ENCODE assay signal across 8 cellular contexts in the genomic region with DNA sequence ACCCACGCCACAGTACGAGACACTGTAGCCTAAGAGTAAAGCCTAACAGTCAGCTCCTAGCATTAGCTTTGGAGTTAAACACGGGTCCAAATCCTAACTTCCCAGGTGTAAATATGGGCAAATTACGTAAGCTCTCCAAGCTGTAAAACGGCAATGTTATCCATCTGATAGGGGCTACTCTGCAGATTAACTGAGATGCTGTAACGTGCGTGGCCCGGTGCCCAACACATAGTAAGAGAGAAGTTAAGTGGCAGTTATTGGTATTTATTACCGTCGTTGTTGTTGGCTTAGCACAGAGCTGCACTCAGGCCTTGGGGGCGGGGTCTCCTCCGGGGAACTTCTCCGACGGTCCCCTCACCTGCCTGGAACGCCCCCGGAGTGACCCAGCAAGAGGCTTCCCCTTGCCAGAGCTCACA. TPM values are rescaled to one million over a fixed set of nuclear protein-coding genes. Genes with fewer than 3 reads are reported as not detected.
DNase-seq lines count a peak whose midpoint lies in the region; ATAC-seq, FAIRE-seq and TF ChIP-seq lines count a peak whose summit lies in the region.

No MANE protein-coding gene starts in this region.

- H3K4me1 ChIP-seq in right atrium auricular region (peaks cover 0 to 52% of the 10 kb centered on the region in 2 donors), K562 (replicated peaks in 1 of 2; ENCODE audit: control insufficient read depth in 2 of 2, insufficient read depth in 2 of 2, low read length in 2 of 2) (peaks cover 28 to 34% of the 10 kb centered on the region in 2 experiments), mesenchymal stem cell (ENCODE audit: control insufficient read depth, insufficient read depth, low read depth, low read length) (peaks cover 18% of the 10 kb centered on the region), vagina (peaks cover 50% of the 10 kb centered on the region)

- peak overlapping the region; percentile 81 to 90 for H3K4me3 ChIP-seq in right atrium auricular region
- H3K4me3 ChIP-seq in K562: peak overlapping the region; percentile 69
- peak overlapping the region; percentile 80 to 99 for H3K4me3 ChIP-seq in mesenchymal stem cell (ENCODE audit: insufficient read depth in 1 of 2, low read depth in 1 of 2, low read length in 2 of 2)
- H3K4me3 ChIP-seq in vagina: peak overlapping the region; percentile 74 to 96

- H3K4ac ChIP-seq in mesenchymal stem cell (ENCODE audit: low read depth in 1 of 2, low read length in 2 of 2): peak overlapping the region; percentile 47 to 92

- TF ChIP-seq CTCF in right atrium auricular region (IDR thresholded peaks at IDR 0.05): no peak
- TF ChIP-seq CTCF in K562 (IDR thresholded peaks at IDR 0.05 in 2 of 3, conservative IDR thresholded peaks at IDR 0.05 in 1 of 3; ENCODE audit: insufficient read depth in 2 of 3, low read depth in 1 of 3, low read length in 3 of 3): no peak
- TF ChIP-seq CTCF in vagina (IDR thresholded peaks at IDR 0.05): no peak

- peak overlapping the region; percentile 46 to 90 for H3K18ac ChIP-seq in mesenchymal stem cell (ENCODE audit: low read depth in 1 of 2, low read length in 2 of 2)

- no peak for ATAC-seq in left cardiac atrium
- no peak for ATAC-seq in K562
- ATAC-seq in GM21576 (IDR thresholded peaks at IDR 0.05; ENCODE audit: unreplicated experiment): no peak
- no peak for ATAC-seq in HG02884 (IDR thresholded peaks at IDR 0.05; ENCODE audit: unreplicated experiment)

- CTCF ChIA-PET in K562 (lab: Yijun Ruan, JAX; ENCODE audit: low intra/inter-chr PET ratio): interaction anchor here (0.5 to 3.4 kb wide), 10 partner anchors 13 to 272 kb away, joined by 3 to 50 read pairs (median 4); no protein-coding TSS in a partner anchor

- no peak overlapping the region for H3K23ac ChIP-seq in mesenchymal stem cell (ENCODE audit: low read length in 2 of 2)

- no peak for DNase-seq in right atrium auricular region (ENCODE audit: low spot score)
- no peak for DNase-seq in left cardiac atrium
- DNase-seq in K562 (ENCODE audit: extremely low read depth in 1 of 4, low spot score in 3 of 4): no peak
- DNase-seq in mesenchymal stem cell: no peak
- DNase-seq in vagina (ENCODE audit: extremely low spot score in 2 of 2): no peak
- DNase-seq in stimulated activated CD8-positive, alpha-beta memory T cell treated with anti-CD3 and anti-CD28 coated beads, Interleukin-4, amount 100 ng/mL, for 48 hours: no peak

- peaks cover 39% of the 10 kb centered on the region for H3K79me2 ChIP-seq in K562 (ENCODE audit: control insufficient read depth, insufficient read depth, low read length)

- peak overlapping the region; percentile 62 for H2AK5ac ChIP-seq in mesenchymal stem cell (ENCODE audit: low read length, severe bottlenecking)

- peak overlapping the region; percentile 60 for H4K91ac ChIP-seq in mesenchymal stem cell (ENCODE audit: low read length)

- no peak overlapping the region for H2BK120ac ChIP-seq in mesenchymal stem cell (ENCODE audit: low read depth, low read length)

- peaks cover 5% of the 10 kb centered on the region for H3K36me3 ChIP-seq in right atrium auricular region
- H3K36me3 ChIP-seq in K562 (ENCODE audit: control insufficient read depth, insufficient read depth, low read length): peaks cover 17% of the 10 kb centered on the region
- peaks cover 7 to 16% of the 10 kb centered on the region in 2 experiments for H3K36me3 ChIP-seq in mesenchymal stem cell (ENCODE audit: control insufficient read depth in 1 of 2, insufficient read depth in 2 of 2, low read depth in 1 of 2, low read length in 2 of 2)
- no peaks in the 10 kb centered on the region for H3K36me3 ChIP-seq in vagina

- H4K8ac ChIP-seq in mesenchymal stem cell (ENCODE audit: low read length): peak overlapping the region; percentile 95

- H3K4me2 ChIP-seq in K562 (ENCODE audit: insufficient read depth, low read length): peak overlapping the region; percentile 98
- H3K4me2 ChIP-seq in mesenchymal stem cell (ENCODE audit: low read length, poor library complexity, severe bottlenecking): peak overlapping the region; percentile 82

- H3K9ac ChIP-seq in K562 (ENCODE audit: insufficient read depth in 1 of 2, low read depth in 2 of 2, low read length in 2 of 2) (peak overlapping the region; percentile 90 to 94), mesenchymal stem cell (ENCODE audit: low read length) (peak overlapping the region; percentile 98)

- FAIRE-seq in K562 (lab: Jason Lieb, UNC): no peak

- H4K20me1 ChIP-seq in K562 (replicated peaks; ENCODE audit: control insufficient read depth, insufficient read depth, low read length): no peaks in the 10 kb centered on the region

- no peak overlapping the region for H2BK12ac ChIP-seq in mesenchymal stem cell (ENCODE audit: low read length in 2 of 2)

- no peak for TF ChIP-seq EP300 in K562 (IDR thresholded peaks at IDR 0.05; ENCODE audit: low read length)

- H3K9me3 ChIP-seq in right atrium auricular region (no peaks in the 10 kb centered on the region), K562 (replicated peaks; ENCODE audit: control insufficient read depth, insufficient read depth, low read depth, low read length) (no peaks in the 10 kb centered on the region), mesenchymal stem cell (ENCODE audit: control insufficient read depth, low read length) (no peaks in the 10 kb centered on the region), vagina (no peaks in the 10 kb centered on the region)

- peak overlapping the region; percentile 55 for H2BK15ac ChIP-seq in mesenchymal stem cell (ENCODE audit: low read depth, poor library complexity, severe bottlenecking)

- H3K27ac ChIP-seq in right atrium auricular region (peak overlapping the region; percentile 96 to 97), K562 (ENCODE audit: extremely low read depth, low read depth, low read length) (peak overlapping the region; percentile 87), mesenchymal stem cell (ENCODE audit: low read length, poor library complexity, severe bottlenecking) (peak overlapping the region; percentile 66), vagina (peak overlapping the region; percentile 99)

- BruUV-seq in K562 (replicated peaks; lab: Mats Ljungman, UMichigan): TSS peak; percentile 76

- intact Hi-C loops in left cardiac atrium (cut with DNase I) (loop anchor here in 1 of 2 donors (1.0 to 5.0 kb wide), 2 partner anchors 39 to 273 kb away; no protein-coding TSS in a partner anchor), K562 (cut with micrococcal nuclease) (loop anchor here (1.0 to 2.0 kb wide), 4 partner anchors 39 to 271 kb away; partner anchors contain the start of gene THRAP3), vagina (cut with DNase I) (no loop called here)

- H3K79me1 ChIP-seq in mesenchymal stem cell (replicated peaks; ENCODE audit: low read length, poor library complexity, severe bottlenecking): peaks cover 8% of the 10 kb centered on the region

- TF ChIP-seq RAD21 in K562 (CRISPR knock-in tag; conservative IDR thresholded peaks at IDR 0.05 in 1 of 2, IDR thresholded peaks at IDR 0.05 in 1 of 2): no peak

- peak overlapping the region in 1 of 2 experiments; percentile 89 for H3K14ac ChIP-seq in mesenchymal stem cell (ENCODE audit: low read length in 2 of 2)

- peak overlapping the region; percentile 4 for H2BK5ac ChIP-seq in mesenchymal stem cell (ENCODE audit: low read depth, low read length, poor library complexity, severe bottlenecking)

- POLR2A ChIA-PET in K562 (lab: Yijun Ruan, JAX): interaction anchor here (0.7 to 3.5 kb wide), 21 partner anchors 9 to 337 kb away, joined by 3 to 35 read pairs (median 5); partner anchors contain the start of gene THRAP3

- WGBS in K562 (ENCODE audit: insufficient coverage, low coverage, missing lambda C conversion rate): under 1% methylated on average over 16 of the region's 16 CpGs
- WGBS in mesenchymal stem cell: 14% methylated on average over 16 of the region's 16 CpGs

- H3K27me3 ChIP-seq in right atrium auricular region (no peaks in the 10 kb centered on the region), K562 (ENCODE audit: control insufficient read depth in 2 of 2, insufficient read depth in 2 of 2, low read length in 2 of 2) (no peaks in the 10 kb centered on the region), mesenchymal stem cell (ENCODE audit: control insufficient read depth in 1 of 2, insufficient read depth in 1 of 2, low read length in 2 of 2) (no peaks in the 10 kb centered on the region), vagina (no peaks in the 10 kb centered on the region)

- TF ChIP-seq POLR2A in K562 (conservative IDR thresholded peaks at IDR 0.05) (no peak), vagina (IDR thresholded peaks at IDR 0.05) (no peak)

- peak overlapping the region; percentile 85 for H2AFZ ChIP-seq in K562 (ENCODE audit: low read depth, low read length)
- H2AFZ ChIP-seq in mesenchymal stem cell (ENCODE audit: low read depth, low read length): peak overlapping the region; percentile 46

- in situ Hi-C loops in K562 (cut with MboI): no loop called here

- H3K9me1 ChIP-seq in K562 (ENCODE audit: control insufficient read depth, insufficient read depth, low read length): no peaks in the 10 kb centered on the region

RNA-seq across cellular contexts. Expression of gene TRAPPC3, which starts 0.5 kb away (rescaled TPM):
- total RNA-seq in right atrium auricular region (10 to 100 TPM; 62.0 to 81.6 TPM), left cardiac atrium (10 to 100 TPM; 53.3 to 64.2 TPM), K562 (2014; rRNA removed) (132 and 141 TPM in 2 replicates), K562 (2014; rRNA removed; fragmentation: Illumina TruSeq; extraction: Trizol) (109 and 114 TPM in 2 replicates), K562 (2015; rRNA removed; fragmentation: Illumina TruSeq; extraction: Trizol) (112 and 115 TPM in 2 replicates), K562 (2021) (83.4 and 90.9 TPM in 2 replicates), vagina (52.1 TPM)
- 60.6 and 88.2 TPM in 2 replicates for total RNA-seq in K562 (2011; cell fraction: chromatin; rRNA removed; ENCODE audit: low replicate concordance)
- total RNA-seq in K562 (2011; cell fraction: nucleolus; rRNA removed): 67.4 and 71.0 TPM in 2 replicates
- 76.7 and 96.0 TPM in 2 replicates for total RNA-seq in K562 (2011; cell fraction: nucleoplasm; rRNA removed)
- polyA plus RNA-seq in K562 (2011; rRNA removed) (128 and 141 TPM in 2 replicates), K562 (2014; fragmentation: Illumina TruSeq; extraction: Trizol) (127 and 140 TPM in 2 replicates), K562 (2014; fragmentation: Nextera tagmentation; extraction: Ambion mirVana) (10 to 100 TPM; 20.6 to 41.8 TPM), K562 (2014; rRNA removed) (119 and 142 TPM in 2 replicates)
- 75.6 and 128 TPM in 2 replicates for polyA plus RNA-seq in K562 (2011; cell fraction: cytosol; rRNA removed)
- 80.4 and 107 TPM in 2 replicates for polyA plus RNA-seq in K562 (2011; cell fraction: nucleus; rRNA removed)
- polyA plus RNA-seq in K562 (2012): 109 and 110 TPM in 2 replicates
- polyA minus RNA-seq in K562 (2011; rRNA and poly(A)+ RNA removed): 47.8 and 54.0 TPM in 2 replicates
- polyA minus RNA-seq in K562 (2011; cell fraction: cytosol; rRNA and poly(A)+ RNA removed): 29.4 and 32.5 TPM in 2 replicates
- 18.6 and 31.1 TPM in 2 replicates for polyA minus RNA-seq in K562 (2011; cell fraction: nucleus; rRNA and poly(A)+ RNA removed)
- polyA plus RNA-seq in mesenchymal stem cell (2013, experiment 1 of 2): 78.6 TPM
- polyA plus RNA-seq in mesenchymal stem cell (2013, experiment 2 of 2): 81.9 TPM

RNA-seq across cellular contexts. Expression of gene MAP7D1, which starts 7.1 kb away (rescaled TPM):
- total RNA-seq in right atrium auricular region: 100 to 1,000 TPM; 353 to 356 TPM
- 100 to 1,000 TPM; 251 to 270 TPM for total RNA-seq in left cardiac atrium
- 28.8 and 80.6 TPM in 2 replicates for total RNA-seq in K562 (2011; cell fraction: chromatin; rRNA removed; ENCODE audit: low replicate concordance)
- 47.5 and 62.2 TPM in 2 replicates for total RNA-seq in K562 (2011; cell fraction: nucleolus; rRNA removed)
- 37.8 and 52.2 TPM in 2 replicates for total RNA-seq in K562 (2011; cell fraction: nucleoplasm; rRNA removed)
- total RNA-seq in K562 (2014; rRNA removed): 72.8 and 74.4 TPM in 2 replicates
- total RNA-seq in K562 (2014; rRNA removed; fragmentation: Illumina TruSeq; extraction: Trizol): 17.4 and 20.8 TPM in 2 replicates
- total RNA-seq in K562 (2015; rRNA removed; fragmentation: Illumina TruSeq; extraction: Trizol): 34.5 and 37.8 TPM in 2 replicates
- 101 and 108 TPM in 2 replicates for total RNA-seq in K562 (2021)
- 17.2 and 18.4 TPM in 2 replicates for polyA plus RNA-seq in K562 (2011; rRNA removed)
- polyA plus RNA-seq in K562 (2011; cell fraction: cytosol; rRNA removed): 14.6 and 28.7 TPM in 2 replicates
- polyA plus RNA-seq in K562 (2011; cell fraction: nucleus; rRNA removed): 34.1 and 46.2 TPM in 2 replicates
- 51.5 and 56.5 TPM in 2 replicates for polyA plus RNA-seq in K562 (2012)
- polyA plus RNA-seq in K562 (2014; fragmentation: Illumina TruSeq; extraction: Trizol): 49.2 and 53.7 TPM in 2 replicates
- 1 to 10 TPM; 3.6 to 4.4 TPM for polyA plus RNA-seq in K562 (2014; fragmentation: Nextera tagmentation; extraction: Ambion mirVana)
- polyA plus RNA-seq in K562 (2014; rRNA removed): 53.8 and 54.7 TPM in 2 replicates
- 8.2 and 9.2 TPM in 2 replicates for polyA minus RNA-seq in K562 (2011; rRNA and poly(A)+ RNA removed)
- polyA minus RNA-seq in K562 (2011; cell fraction: cytosol; rRNA and poly(A)+ RNA removed): 31.8 and 55.1 TPM in 2 replicates
- 13.1 and 14.8 TPM in 2 replicates for polyA minus RNA-seq in K562 (2011; cell fraction: nucleus; rRNA and poly(A)+ RNA removed)
- 97.8 TPM for polyA plus RNA-seq in mesenchymal stem cell (2013, experiment 1 of 2)
- 97.8 TPM for polyA plus RNA-seq in mesenchymal stem cell (2013, experiment 2 of 2)
- 93.8 TPM for total RNA-seq in vagina

RNA-seq across cellular contexts. Expression of gene COL8A2, which starts 23.8 kb away (rescaled TPM):
- total RNA-seq in right atrium auricular region (1 to 10 TPM; 3.5 to 4.5 TPM), left cardiac atrium (1 to 10 TPM; 3.8 to 4.2 TPM), K562 (2014; rRNA removed) (0.14 TPM in 1 of 2 replicates, not detected in the other), K562 (2014; rRNA removed; fragmentation: Illumina TruSeq; extraction: Trizol) (0.03 TPM in 1 of 2 replicates, not detected in the other), K562 (2015; rRNA removed; fragmentation: Illumina TruSeq; extraction: Trizol) (not detected in 2 replicates), K562 (2021) (0.04 and 0.09 TPM in 2 replicates), vagina (6.4 TPM)
- 0.07 and 0.11 TPM in 2 replicates for total RNA-seq in K562 (2011; cell fraction: chromatin; rRNA removed; ENCODE audit: low replicate concordance)
- 0.13 and 0.17 TPM in 2 replicates for total RNA-seq in K562 (2011; cell fraction: nucleolus; rRNA removed)
- total RNA-seq in K562 (2011; cell fraction: nucleoplasm; rRNA removed): 0.07 TPM in 1 of 2 replicates, not detected in the other
- polyA plus RNA-seq in K562 (2011; rRNA removed) (0.04 TPM in 2 replicates), K562 (2014; fragmentation: Illumina TruSeq; extraction: Trizol) (0.07 TPM in 1 of 2 replicates, not detected in the other), K562 (2014; fragmentation: Nextera tagmentation; extraction: Ambion mirVana) (not detected), K562 (2014; rRNA removed) (0.03 TPM in 1 of 2 replicates, not detected in the other)
- polyA plus RNA-seq in K562 (2011; cell fraction: cytosol; rRNA removed): 0.09 TPM in 1 of 2 replicates, not detected in the other
- 0.11 TPM in 1 of 2 replicates, not detected in the other for polyA plus RNA-seq in K562 (2011; cell fraction: nucleus; rRNA removed)
- polyA plus RNA-seq in K562 (2012): 0.01 and 0.07 TPM in 2 replicates
- polyA minus RNA-seq in K562 (2011; rRNA and poly(A)+ RNA removed): not detected in 2 replicates
- polyA minus RNA-seq in K562 (2011; cell fraction: cytosol; rRNA and poly(A)+ RNA removed): not detected in 2 replicates
- polyA minus RNA-seq in K562 (2011; cell fraction: nucleus; rRNA and poly(A)+ RNA removed): 0.13 TPM in 1 of 2 replicates, not detected in the other
- 0.25 TPM for polyA plus RNA-seq in mesenchymal stem cell (2013, experiment 1 of 2)
- 0.22 TPM for polyA plus RNA-seq in mesenchymal stem cell (2013, experiment 2 of 2)
